ENCODE assay signal across 36 cellular contexts in genomic region chr18:35383136-35383535, GRCh38.
"Had no signal": no experiment of that assay in that cellular context is flagged by ENCODE, and none has a peak within 500 bp of the region (broad histone marks: within the 10 kb centered on the region; RNA-seq: fewer than 3 reads in every experiment).

No MANE protein-coding gene starts in this region.

- DNase-seq: activated CD4-positive, alpha-beta memory T cell treated with anti-CD3 and anti-CD28 coated beads, Interleukin-2, amount 10 ng/mL, durations not matched to agents 7 days and 5 days; activated CD4-positive, alpha-beta T cell treated with anti-CD3 and anti-CD28 coated beads for 1 hour; activated CD4-positive, alpha-beta T cell treated with anti-CD3 and anti-CD28 coated beads for 36 hours; activated CD4-positive, alpha-beta T cell treated with anti-CD3 and anti-CD28 coated beads for 48 hours; activated CD4-positive, alpha-beta T cell treated with anti-CD3 and anti-CD28 coated beads, Interleukin-2, amount 10 ng/mL, durations not matched to agents 7 days and 5 days; activated CD4-positive, alpha-beta T cell treated with anti-CD3 and anti-CD28 coated beads, Interleukin-2, amount 50 U/mL, for 48 hours; activated CD4-positive, CD25-positive, alpha-beta regulatory T cell; activated CD8-positive, alpha-beta memory T cell treated with anti-CD3 and anti-CD28 coated beads for 24 hours; activated CD8-positive, alpha-beta memory T cell treated with anti-CD3 and anti-CD28 coated beads, Interleukin-2, amount 10 ng/mL, durations not matched to agents 7 days and 5 days; activated CD8-positive, alpha-beta memory T cell treated with anti-CD3 and anti-CD28 coated beads, Interleukin-2, amount 50 U/mL, for 48 hours; activated CD8-positive, alpha-beta T cell treated with anti-CD3 and anti-CD28 coated beads, Interleukin-2, amount 10 ng/mL, durations not matched to agents 7 days and 5 days; activated effector memory CD4-positive, alpha-beta T cell treated with Interleukin-2 at 50 U/mL for 16 hours; activated gamma-delta T cell; activated naive CD4-positive, alpha-beta T cell treated with anti-CD3 and anti-CD28 coated beads, Interleukin-2, amount 10 ng/mL, durations not matched to agents 7 days and 5 days; activated naive CD4-positive, alpha-beta T cell treated with Interleukin-2 at 50 U/mL for 16 hours; activated naive CD8-positive, alpha-beta T cell treated with anti-CD3 and anti-CD28 coated beads, Interleukin-2, amount 10 ng/mL, durations not matched to agents 7 days and 5 days; activated naive CD8-positive, alpha-beta T cell treated with anti-CD3 and anti-CD28 coated beads, Interleukin-2, amount 50 U/mL, for 24 hours; activated T-cell treated with anti-CD3 and anti-CD28 coated beads, Interleukin-2, amount 50 U/mL, for 24 hours; activated T-cell treated with anti-CD3 and anti-CD28 coated beads, Interleukin-2, amount 50 U/mL, for 48 hours; amygdala; anterior cingulate cortex; brain microvascular endothelial cell; central memory CD4-positive, alpha-beta T cell; T-helper 1 cell; T-helper 2 cell; T-helper 9 cell; WERI-Rb-1 had no signal

- H3K27ac ChIP-seq: ascending aorta, brain microvascular endothelial cell, breast epithelium, WERI-Rb-1 had no signal

- H3K27me3 Mint-ChIP-seq: activated naive CD4-positive, alpha-beta T cell treated with anti-CD3 and anti-CD28 coated beads, Interleukin-2, amount 50 U/mL, for 24 hours had no signal

- H3K36me3 Mint-ChIP-seq: activated CD8-positive, alpha-beta memory T cell treated with anti-CD3 and anti-CD28 coated beads, Interleukin-2, amount 10 ng/mL, durations not matched to agents 7 days and 5 days; activated naive CD4-positive, alpha-beta T cell treated with anti-CD3 and anti-CD28 coated beads, Interleukin-2, amount 10 ng/mL, durations not matched to agents 7 days and 5 days; activated naive CD4-positive, alpha-beta T cell treated with anti-CD3 and anti-CD28 coated beads, Interleukin-2, amount 50 U/mL, for 24 hours; activated naive CD8-positive, alpha-beta T cell; activated naive CD8-positive, alpha-beta T cell treated with anti-CD3 and anti-CD28 coated beads, Interleukin-2, amount 10 ng/mL, durations not matched to agents 7 days and 5 days had no signal

- H3K27ac Mint-ChIP-seq: activated CD4-positive, alpha-beta memory T cell treated with anti-CD3 and anti-CD28 coated beads, Interleukin-2, amount 10 ng/mL, durations not matched to agents 7 days and 5 days; activated CD4-positive, alpha-beta T cell treated with anti-CD3 and anti-CD28 coated beads for 36 hours; activated CD4-positive, alpha-beta T cell treated with anti-CD3 and anti-CD28 coated beads, Interleukin-2, amount 10 ng/mL, durations not matched to agents 7 days and 5 days; activated CD8-positive, alpha-beta memory T cell treated with anti-CD3 and anti-CD28 coated beads, Interleukin-2, amount 10 ng/mL, durations not matched to agents 7 days and 5 days; activated CD8-positive, alpha-beta T cell treated with anti-CD3 and anti-CD28 coated beads, Interleukin-2, amount 10 ng/mL, durations not matched to agents 7 days and 5 days; activated naive CD4-positive, alpha-beta T cell treated with anti-CD3 and anti-CD28 coated beads, Interleukin-2, amount 10 ng/mL, durations not matched to agents 7 days and 5 days; activated naive CD4-positive, alpha-beta T cell treated with anti-CD3 and anti-CD28 coated beads, Interleukin-2, amount 50 U/mL, for 24 hours; activated naive CD8-positive, alpha-beta T cell; activated naive CD8-positive, alpha-beta T cell treated with anti-CD3 and anti-CD28 coated beads, Interleukin-2, amount 10 ng/mL, durations not matched to agents 7 days and 5 days; activated naive CD8-positive, alpha-beta T cell treated with anti-CD3 and anti-CD28 coated beads, Interleukin-2, amount 50 U/mL, for 24 hours; activated T-cell treated with anti-CD3 and anti-CD28 coated beads, Interleukin-2, amount 50 U/mL, for 24 hours; activated T-helper 2 cell treated with anti-CD3 and anti-CD28 coated beads, Interferon-gamma antibody, Interleukin-2, Interleukin-4, amounts not matched to agents 10 μg/mL and 5 μg/mL and 100 μg/mL, durations not matched to agents 14 hours and 24 hours and 36 hours; T-helper 1 cell treated with Interleukin-12 subunit alpha and Interleukin-12 subunit beta and Interleukin-4 antibody, amounts not matched to agents 30 μg/mL and 1 μg/mL, for 36 hours; T-helper 2 cell treated with Interferon-gamma antibody and Interleukin-4, amounts not matched to agents 5 μg/mL and 100 μg/mL, for 36 hours; WTC11 had no signal

- H3K4me3 ChIP-seq: ascending aorta, breast epithelium had no signal

- H3K4me3 Mint-ChIP-seq: activated CD4-positive, alpha-beta memory T cell treated with anti-CD3 and anti-CD28 coated beads, Interleukin-2, amount 10 ng/mL, durations not matched to agents 7 days and 5 days; activated CD4-positive, alpha-beta T cell treated with anti-CD3 and anti-CD28 coated beads for 36 hours; activated CD4-positive, alpha-beta T cell treated with anti-CD3 and anti-CD28 coated beads, Interleukin-2, amount 10 ng/mL, durations not matched to agents 7 days and 5 days; activated CD8-positive, alpha-beta memory T cell treated with anti-CD3 and anti-CD28 coated beads, Interleukin-2, amount 10 ng/mL, durations not matched to agents 7 days and 5 days; activated CD8-positive, alpha-beta T cell treated with anti-CD3 and anti-CD28 coated beads, Interleukin-2, amount 10 ng/mL, durations not matched to agents 7 days and 5 days; activated naive CD4-positive, alpha-beta T cell treated with anti-CD3 and anti-CD28 coated beads, Interleukin-2, amount 10 ng/mL, durations not matched to agents 7 days and 5 days; activated naive CD4-positive, alpha-beta T cell treated with anti-CD3 and anti-CD28 coated beads, Interleukin-2, amount 50 U/mL, for 24 hours; activated naive CD8-positive, alpha-beta T cell; activated naive CD8-positive, alpha-beta T cell treated with anti-CD3 and anti-CD28 coated beads, Interleukin-2, amount 10 ng/mL, durations not matched to agents 7 days and 5 days; activated naive CD8-positive, alpha-beta T cell treated with anti-CD3 and anti-CD28 coated beads, Interleukin-2, amount 50 U/mL, for 24 hours; activated T-cell treated with anti-CD3 and anti-CD28 coated beads, Interleukin-2, amount 50 U/mL, for 24 hours; T-helper 1 cell treated with Interleukin-12 subunit alpha and Interleukin-12 subunit beta and Interleukin-4 antibody, amounts not matched to agents 30 μg/mL and 1 μg/mL, for 36 hours; T-helper 2 cell treated with Interferon-gamma antibody and Interleukin-4, amounts not matched to agents 5 μg/mL and 100 μg/mL, for 36 hours; WTC11 had no signal

- H3K27me3 ChIP-seq: ascending aorta, brain microvascular endothelial cell, breast epithelium had no signal

- H3K36me3 ChIP-seq: ascending aorta, brain microvascular endothelial cell, breast epithelium, WERI-Rb-1 had no signal

- H3K9me3 ChIP-seq: ascending aorta, breast epithelium had no signal

- H3K9me3 Mint-ChIP-seq: activated CD4-positive, alpha-beta memory T cell treated with anti-CD3 and anti-CD28 coated beads, Interleukin-2, amount 10 ng/mL, durations not matched to agents 7 days and 5 days; activated CD4-positive, alpha-beta T cell treated with anti-CD3 and anti-CD28 coated beads, Interleukin-2, amount 10 ng/mL, durations not matched to agents 7 days and 5 days; activated naive CD4-positive, alpha-beta T cell treated with anti-CD3 and anti-CD28 coated beads, Interleukin-2, amount 10 ng/mL, durations not matched to agents 7 days and 5 days; activated naive CD4-positive, alpha-beta T cell treated with anti-CD3 and anti-CD28 coated beads, Interleukin-2, amount 50 U/mL, for 24 hours; activated naive CD8-positive, alpha-beta T cell treated with anti-CD3 and anti-CD28 coated beads, Interleukin-2, amount 10 ng/mL, durations not matched to agents 7 days and 5 days; activated naive CD8-positive, alpha-beta T cell treated with anti-CD3 and anti-CD28 coated beads, Interleukin-2, amount 50 U/mL, for 24 hours; activated T-cell treated with anti-CD3 and anti-CD28 coated beads, Interleukin-2, amount 50 U/mL, for 24 hours; activated T-helper 2 cell treated with anti-CD3 and anti-CD28 coated beads, Interferon-gamma antibody, Interleukin-2, Interleukin-4, amounts not matched to agents 10 μg/mL and 5 μg/mL and 100 μg/mL, durations not matched to agents 14 hours and 24 hours and 36 hours; T-helper 1 cell treated with Interleukin-12 subunit alpha and Interleukin-12 subunit beta and Interleukin-4 antibody, amounts not matched to agents 30 μg/mL and 1 μg/mL, for 36 hours; T-helper 2 cell treated with Interferon-gamma antibody and Interleukin-4, amounts not matched to agents 5 μg/mL and 100 μg/mL, for 36 hours had no signal

- ATAC-seq: activated CD4-positive, alpha-beta T cell treated with anti-CD3 and anti-CD28 coated beads for 36 hours; activated CD4-positive, CD25-positive, alpha-beta regulatory T cell treated with anti-CD3 and anti-CD28 coated beads, Interleukin-2, amount 50 U/mL, for 24 hours; activated CD8-positive, alpha-beta memory T cell treated with anti-CD3 and anti-CD28 coated beads, Interleukin-2, amount 10 ng/mL, durations not matched to agents 7 days and 5 days; activated CD8-positive, alpha-beta T cell treated with anti-CD3 and anti-CD28 coated beads, Interleukin-2, amount 10 ng/mL, durations not matched to agents 7 days and 5 days; activated naive CD8-positive, alpha-beta T cell treated with anti-CD3 and anti-CD28 coated beads, Interleukin-2, amount 50 U/mL, for 24 hours; WTC11 had no signal

- H3K4me1 ChIP-seq: ascending aorta, breast epithelium had no signal
